In the genomic region with DNA sequence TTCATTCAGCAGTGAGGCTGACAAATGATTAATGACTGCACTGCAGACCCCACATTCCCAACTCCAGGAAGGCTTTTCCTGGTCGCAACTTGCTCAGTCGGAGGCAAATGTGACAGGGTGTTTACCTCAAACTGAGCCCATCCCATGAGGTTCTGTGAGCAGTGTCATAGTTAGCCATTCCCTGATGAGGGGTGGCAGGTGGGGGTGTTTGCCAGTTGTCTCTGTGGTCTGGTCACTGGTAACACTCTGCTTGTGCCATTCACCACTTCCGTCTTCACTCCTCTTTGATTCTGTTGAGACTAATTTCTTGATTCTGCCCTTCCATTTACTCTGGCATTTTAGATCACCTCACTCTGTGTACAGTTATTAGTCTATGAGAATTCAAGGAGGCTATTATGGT, we compare ENCODE assay signal across 24 cellular contexts.
"Had no signal": no experiment of that assay in that cellular context is flagged by ENCODE, and none has a peak within 500 bp of the region (broad histone marks: within the 10 kb centered on the region; RNA-seq: fewer than 3 reads in every experiment).

No MANE protein-coding gene starts in this region.

- H3K4me1 Mint-ChIP-seq: memory B cell; naive thymus-derived CD4-positive, alpha-beta T cell; stimulated activated memory B cell treated with anti-CD40 and anti-IgM and Interleukin-4, amounts not matched to agents 10 μg/mL and 1 μg/mL and 100 μg/mL, for 72 hours had no signal

- H3K9me3 Mint-ChIP-seq: memory B cell; nephron; stimulated activated memory B cell treated with anti-CD40 and anti-IgM and Interleukin-4, amounts not matched to agents 10 μg/mL and 1 μg/mL and 100 μg/mL, for 72 hours; type B pancreatic cell had no signal

- H3K27me3 Mint-ChIP-seq: type B pancreatic cell had no signal

- H3K36me3 ChIP-seq: prostate gland, right atrium auricular region, sigmoid colon, spleen, tibial artery had no signal

- H3K27me3 ChIP-seq: dorsolateral prefrontal cortex, right atrium auricular region, sigmoid colon, testis, tibial artery had no signal

- H3K36me3 Mint-ChIP-seq: memory B cell; naive thymus-derived CD4-positive, alpha-beta T cell; stimulated activated memory B cell treated with anti-CD40 and anti-IgM and Interleukin-4, amounts not matched to agents 10 μg/mL and 1 μg/mL and 100 μg/mL, for 72 hours; type B pancreatic cell had no signal

- H3K4me3 ChIP-seq: dorsolateral prefrontal cortex, lung, prostate gland, right atrium auricular region, sigmoid colon, skin epidermis, spleen, testis, tibial artery had no signal

- H3K4me1 ChIP-seq: prostate gland had no signal

- H3K27ac ChIP-seq: dorsolateral prefrontal cortex, prostate gland, right atrium auricular region, sigmoid colon, skin epidermis, spleen, testis, tibial artery had no signal

- FAIRE-seq: colon, frontal cortex, kidney, urothelium cell line had no signal

- DNase-seq: dorsolateral prefrontal cortex; effector CD4-positive, alpha-beta T cell; hypothalamus; kidney; naive thymus-derived CD4-positive, alpha-beta T cell; nucleus accumbens; sigmoid colon; spleen; stimulated activated CD4-positive, alpha-beta T cell treated with anti-CD3 and anti-CD28 coated beads, Interleukin-4, amount 100 ng/mL, for 4 hours; stimulated activated naive CD8-positive, alpha-beta T cell treated with anti-CD3 and anti-CD28 coated beads, Interleukin-15, Interleukin-2, amounts not matched to agents 100 U/mL and 50 U/mL, for 24 hours; substantia nigra; testis; tibial artery had no signal

- H3K4me3 Mint-ChIP-seq: memory B cell; naive thymus-derived CD4-positive, alpha-beta T cell; nephron; stimulated activated memory B cell treated with anti-CD40 and anti-IgM and Interleukin-4, amounts not matched to agents 10 μg/mL and 1 μg/mL and 100 μg/mL, for 72 hours; type B pancreatic cell had no signal

- H3K9me3 ChIP-seq: prostate gland, right atrium auricular region, sigmoid colon, spleen, testis, tibial artery had no signal

- H3K27ac Mint-ChIP-seq: memory B cell; naive thymus-derived CD4-positive, alpha-beta T cell; stimulated activated memory B cell treated with anti-CD40 and anti-IgM and Interleukin-4, amounts not matched to agents 10 μg/mL and 1 μg/mL and 100 μg/mL, for 72 hours; type B pancreatic cell had no signal
